ENCODE assay signal across 9 cellular contexts in the genomic region with DNA sequence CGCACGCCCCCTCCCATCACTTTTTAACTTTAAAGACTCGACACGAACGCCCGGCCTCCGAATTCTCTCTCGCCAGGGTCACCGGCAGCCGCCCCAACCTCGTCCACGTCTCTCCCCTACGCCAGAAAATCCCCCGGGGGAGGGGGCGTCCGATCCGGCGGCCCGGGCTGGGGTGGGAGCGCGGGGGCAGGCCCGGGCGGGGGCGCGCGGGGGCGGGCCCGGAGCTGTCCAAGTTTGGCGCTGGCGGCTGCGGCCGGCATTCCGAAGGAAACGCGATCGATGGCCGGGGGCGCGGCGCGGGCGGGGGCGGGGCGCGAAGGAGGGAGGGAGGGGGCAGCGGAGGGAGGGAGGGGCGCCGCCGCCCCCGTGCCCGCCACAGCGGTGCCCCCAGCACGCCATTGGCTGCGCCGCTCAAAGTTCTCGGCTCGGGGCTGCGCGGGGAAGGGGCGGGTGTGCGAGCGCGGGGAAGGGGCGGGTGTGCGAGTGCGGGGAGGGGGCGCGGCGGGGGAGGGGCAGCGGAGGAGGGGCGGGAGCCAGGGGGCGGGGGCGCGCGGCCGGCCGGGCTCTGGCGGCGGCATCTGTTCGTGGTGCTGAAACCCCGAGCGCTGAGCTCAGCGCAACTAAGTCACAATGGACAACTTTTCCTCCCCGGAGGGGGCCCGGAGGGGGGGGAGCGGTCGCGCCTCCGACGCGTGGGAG. TPM values are rescaled to one million over a fixed set of nuclear protein-coding genes. Genes with fewer than 3 reads are reported as not detected.
DNase-seq lines count a peak whose midpoint lies in the region; ATAC-seq and TF ChIP-seq lines count a peak whose summit lies in the region.
"Had no signal": no experiment of that assay in that cellular context is flagged by ENCODE, and none has a peak within 500 bp of the region (broad histone marks: within the 10 kb centered on the region; RNA-seq: fewer than 3 reads in every experiment).

No MANE protein-coding gene starts in this region.

- intact Hi-C loops in dorsolateral prefrontal cortex (cut with DNase I), result loop anchor here (5.0 to 10.0 kb wide), 3 partner anchors 87 to 195 kb away; a partner anchor contains a TSS

- peaks cover 0 to 6% (median 0%) of the 10 kb centered on the region in 7 donors for H3K9me3 Mint-ChIP-seq in naive B cell
- H3K9me3 Mint-ChIP-seq: activated T-cell treated with anti-CD3 and anti-CD28 coated beads, Interleukin-2, amount 50 U/mL, for 4 hours had no signal

- H3K4me1 Mint-ChIP-seq in naive B cell, result peaks cover 9 to 14% (median 13%) of the 10 kb centered on the region in 3 donors

- peaks cover 0 to 7% of the 10 kb centered on the region in 2 donors for H3K36me3 Mint-ChIP-seq in naive B cell

- H3K27me3 Mint-ChIP-seq in naive B cell, result peaks cover 56 to 68% (median 67%) of the 10 kb centered on the region in 3 donors

- no peak overlapping the region for H3K27ac Mint-ChIP-seq in naive B cell

- DNase-seq in AG20443 (ENCODE audit: low spot score) (peak; percentile 58), NB4 (ENCODE audit: low read depth) (peak; percentile 14), dorsolateral prefrontal cortex (peak in 2 of 10 donors; percentile 28 to 56), naive B cell (no peak), NCI-H1694 treated with DMSO at 0.1 percent for 48 hours (lab: John Stamatoyannopoulos, UW) (no peak)
- no peak for DNase-seq in activated CD8-positive, alpha-beta memory T cell treated with anti-CD3 and anti-CD28 coated beads, Interleukin-2, amount 50 U/mL, for 48 hours
- DNase-seq: activated T-cell treated with anti-CD3 and anti-CD28 coated beads, Interleukin-2, amount 50 U/mL, for 4 hours had no signal

- H3K4me3 Mint-ChIP-seq in naive B cell, result peak overlapping the region in 6 of 8 donors; percentile 24 to 65 (median 58)

- peaks cover 0 to 22% (median 0%) of the 10 kb centered on the region in 45 donors for H3K27me3 ChIP-seq in dorsolateral prefrontal cortex

- H3K4me3 ChIP-seq in NB4 (ENCODE audit: low read depth, low read length) (no peak overlapping the region), dorsolateral prefrontal cortex (peak overlapping the region; percentile 44 to 80 (median 65))

- TF ChIP-seq POLR2A in NB4 (IDR thresholded peaks at IDR 0.05; ENCODE audit: extremely low read depth, insufficient read length), result no peak

- H3K27ac ChIP-seq in dorsolateral prefrontal cortex, result peak overlapping the region in 54 of 59 donors; percentile 20 to 91 (median 81)

- no peak for TF ChIP-seq CTCF in NB4 (IDR thresholded peaks at IDR 0.05; ENCODE audit: low read depth, low read length)
- TF ChIP-seq CTCF in dorsolateral prefrontal cortex (IDR thresholded peaks at IDR 0.05 in 54 of 56, conservative IDR thresholded peaks at IDR 0.05 in 2 of 56; ENCODE audit: low read depth in 1 of 56, partially characterized antibody in 56 of 56), result no peak

- ATAC-seq in naive B cell (ENCODE audit: low read depth in 2 of 2) (no peak), HG02981 (IDR thresholded peaks at IDR 0.05; ENCODE audit: unreplicated experiment) (no peak), HG03135 (IDR thresholded peaks at IDR 0.05; ENCODE audit: unreplicated experiment) (no peak)

RNA-seq across cellular contexts. Expression of a gene that starts 2.4 kb away (rescaled TPM):
- 10 to 100 TPM in 91 of 120 experiments, 1 to 10 TPM in 29; 5.0 to 39.2 (median 12.3) TPM for total RNA-seq in dorsolateral prefrontal cortex
- polyA plus RNA-seq in naive B cell (ENCODE audit: low read depth in 6 of 6), result not detected

Comparison
In these comparisons a context has a peak if more than half of its experiments do, and no peak if none do; other contexts are left out.
1. DNase-seq: peak in AG20443 (single experiment) and NB4 (single experiment); none in naive B cell (single experiment), NCI-H1694 treated with DMSO at 0.1 percent for 48 hours (single experiment) and activated CD8-positive, alpha-beta memory T cell treated with anti-CD3 and anti-CD28 coated beads, Interleukin-2, amount 50 U/mL, for 48 hours (single experiment).